In genomic region chr4:168449063-168449462, GRCh38 we compare ENCODE assay signal across 5 cellular contexts. TPM values are rescaled to one million over a fixed set of nuclear protein-coding genes. Genes with fewer than 3 reads are reported as not detected.
A peak's percentile ranks its signal among the peaks of the same experiment; 100 is the strongest.
DNase-seq lines count a peak whose midpoint lies in the region; ATAC-seq, FAIRE-seq and TF ChIP-seq lines count a peak whose summit lies in the region.
"Not testable (repeated sequence)": the region's sequence is repeated elsewhere in the genome, so short reads cannot be mapped to it uniquely, and the experiment has no call there.
"Had no signal": no experiment of that assay in that cellular context is flagged by ENCODE, and none has a peak within 500 bp of the region (broad histone marks: within the 10 kb centered on the region; RNA-seq: fewer than 3 reads in every experiment).

No MANE protein-coding gene starts in this region.

- CTCF ChIA-PET in HEK293 (lab: Yijun Ruan, JAX); K562 (lab: Yijun Ruan, JAX; ENCODE audit: low intra/inter-chr PET ratio): not testable (repeated sequence)

- not testable (repeated sequence) for TF ChIP-seq RAD21 in K562 (CRISPR knock-in tag; conservative IDR thresholded peaks at IDR 0.05 in 1 of 2, IDR thresholded peaks at IDR 0.05 in 1 of 2)

- not testable (repeated sequence) for H3K9me3 ChIP-seq in HEK293 (ENCODE audit: control insufficient read depth, insufficient read depth, low read depth, low read length); K562 (replicated peaks; ENCODE audit: control insufficient read depth, insufficient read depth, low read depth, low read length); vagina

- H3K27ac Mint-ChIP-seq in CD14-positive monocyte, result peak overlapping the region in 4 of 7 donors; percentile 20 to 72 (median 58)

- not testable (repeated sequence) for H3K36me3 ChIP-seq in HEK293 (ENCODE audit: control insufficient read depth in 2 of 2, insufficient read depth in 1 of 2, low read length in 2 of 2); K562 (ENCODE audit: control insufficient read depth, insufficient read depth, low read length); vagina

- H3K36me3 Mint-ChIP-seq in CD14-positive monocyte, result peaks cover 49 to 56% of the 10 kb centered on the region in 2 donors

- H3K79me2 ChIP-seq in K562 (ENCODE audit: control insufficient read depth, insufficient read depth, low read length), result not testable (repeated sequence)

- not testable (repeated sequence) for H3K9ac ChIP-seq in K562 (ENCODE audit: insufficient read depth in 1 of 2, low read depth in 2 of 2, low read length in 2 of 2)

- not testable (repeated sequence) for DNase-seq in CD14-positive monocyte (ENCODE audit: low spot score); K562 (ENCODE audit: extremely low read depth in 1 of 4, low spot score in 3 of 4); vagina (ENCODE audit: extremely low spot score in 2 of 2)

- not testable (repeated sequence) for H3K4me2 ChIP-seq in K562 (ENCODE audit: insufficient read depth, low read length)

- POLR2A ChIA-PET in HEK293 (lab: Yijun Ruan, JAX); K562 (lab: Yijun Ruan, JAX): not testable (repeated sequence)

- H4K20me1 ChIP-seq in K562 (replicated peaks; ENCODE audit: control insufficient read depth, insufficient read depth, low read length), result not testable (repeated sequence)

- H3K4me3 Mint-ChIP-seq in CD14-positive monocyte, result not testable (repeated sequence)

- ATAC-seq in K562, result not testable (repeated sequence)

- not testable (repeated sequence) for TF ChIP-seq EP300 in K562 (IDR thresholded peaks at IDR 0.05; ENCODE audit: low read length)

- H3K9me1 ChIP-seq in K562 (ENCODE audit: control insufficient read depth, insufficient read depth, low read length), result not testable (repeated sequence)

- H3K4me1 Mint-ChIP-seq in CD14-positive monocyte, result peaks cover 31% of the 10 kb centered on the region

- H3K4me3 ChIP-seq in HEK293 (ENCODE audit: low read depth, low read length); K562; vagina: not testable (repeated sequence)

- H3K9me3 Mint-ChIP-seq in CD14-positive monocyte, result peaks cover 0 to 11% (median 4%) of the 10 kb centered on the region in 7 donors

- H3K27ac ChIP-seq in HEK293 (ENCODE audit: extremely low read depth, low read depth, low read length); K562 (ENCODE audit: extremely low read depth, low read depth, low read length): not testable (repeated sequence)
- peak overlapping the region; percentile 48 for H3K27ac ChIP-seq in vagina

- in situ Hi-C loops in K562 (cut with MboI), result not testable (repeated sequence)

- TF ChIP-seq CTCF in CD14-positive monocyte (IDR thresholded peaks at IDR 0.05); HEK293 (tag by site-specific recombination; IDR thresholded peaks at IDR 0.05); K562 (IDR thresholded peaks at IDR 0.05 in 2 of 3, conservative IDR thresholded peaks at IDR 0.05 in 1 of 3; ENCODE audit: insufficient read depth in 2 of 3, low read depth in 1 of 3, low read length in 3 of 3); vagina (IDR thresholded peaks at IDR 0.05): not testable (repeated sequence)

- not testable (repeated sequence) for H2AFZ ChIP-seq in K562 (ENCODE audit: low read depth, low read length)

- TF ChIP-seq POLR2A in K562 (conservative IDR thresholded peaks at IDR 0.05); vagina (IDR thresholded peaks at IDR 0.05): not testable (repeated sequence)

- WGBS in K562 (ENCODE audit: insufficient coverage, low coverage, missing lambda C conversion rate), result 9% methylated on average over 1 of the region's 3 CpGs

- not testable (repeated sequence) for H3K4me1 ChIP-seq in HEK293 (ENCODE audit: control insufficient read depth, insufficient read depth, low read length); K562 (replicated peaks in 1 of 2; ENCODE audit: control insufficient read depth in 2 of 2, insufficient read depth in 2 of 2, low read length in 2 of 2); vagina

- H3K27me3 ChIP-seq in K562 (ENCODE audit: control insufficient read depth in 2 of 2, insufficient read depth in 2 of 2, low read length in 2 of 2); vagina: not testable (repeated sequence)

- H3K27me3 Mint-ChIP-seq in CD14-positive monocyte (ENCODE audit: low read depth in 3 of 3), result not testable (repeated sequence)

- intact Hi-C loops in CD14-positive monocyte (cut with micrococcal nuclease); K562 (cut with micrococcal nuclease); vagina (cut with DNase I): not testable (repeated sequence)

- not testable (repeated sequence) for FAIRE-seq in K562 (lab: Jason Lieb, UNC)

- BruUV-seq in K562 (replicated peaks; lab: Mats Ljungman, UMichigan), result not testable (repeated sequence)

TF ChIP-seq in HEK293, 187 proteins besides CTCF, POLR2A, EP300 and RAD21:
- TF ChIP-seq ZNF146 (tag by site-specific recombination; IDR thresholded peaks at IDR 0.05), result peak; percentile 91

TF ChIP-seq in K562, 482 proteins besides CTCF, POLR2A, EP300 and RAD21:
- TF ChIP-seq ZNF146 (CRISPR knock-in tag; IDR thresholded peaks at IDR 0.05; ENCODE audit: unreplicated experiment), result peak; percentile 55

RNA-seq across cellular contexts. Expression of gene DDX60L, which starts 31.2 kb away (rescaled TPM):
- polyA plus RNA-seq in CD14-positive monocyte, result 10 to 100 TPM; 32.4 to 33.2 TPM
- total RNA-seq in K562 (2011; cell fraction: chromatin; rRNA removed; ENCODE audit: low replicate concordance), result 1.5 and 3.8 TPM in 2 replicates
- 0.50 and 1.1 TPM in 2 replicates for total RNA-seq in K562 (2011; cell fraction: nucleolus; rRNA removed)
- total RNA-seq in K562 (2011; cell fraction: nucleoplasm; rRNA removed), result 1.9 and 2.1 TPM in 2 replicates
- total RNA-seq in K562 (2014; rRNA removed), result 1.2 and 2.0 TPM in 2 replicates
- 2.9 and 3.9 TPM in 2 replicates for total RNA-seq in K562 (2014; rRNA removed; fragmentation: Illumina TruSeq; extraction: Trizol)
- total RNA-seq in K562 (2015; rRNA removed; fragmentation: Illumina TruSeq; extraction: Trizol), result 2.8 and 3.3 TPM in 2 replicates
- total RNA-seq in K562 (2021), result 2.3 and 2.6 TPM in 2 replicates
- polyA plus RNA-seq in K562 (2011; rRNA removed), result 0.24 and 0.40 TPM in 2 replicates
- 0.09 and 0.22 TPM in 2 replicates for polyA plus RNA-seq in K562 (2011; cell fraction: cytosol; rRNA removed)
- 0.23 and 0.29 TPM in 2 replicates for polyA plus RNA-seq in K562 (2011; cell fraction: nucleus; rRNA removed)
- 2.3 and 7.1 TPM in 2 replicates for polyA plus RNA-seq in K562 (2012)
- 2.9 and 3.0 TPM in 2 replicates for polyA plus RNA-seq in K562 (2014; fragmentation: Illumina TruSeq; extraction: Trizol)
- 1 to 10 TPM; 1.3 to 2.5 TPM for polyA plus RNA-seq in K562 (2014; fragmentation: Nextera tagmentation; extraction: Ambion mirVana)
- 1.8 and 3.0 TPM in 2 replicates for polyA plus RNA-seq in K562 (2014; rRNA removed)
- polyA minus RNA-seq in K562 (2011; rRNA and poly(A)+ RNA removed), result 0.24 and 0.35 TPM in 2 replicates
- polyA minus RNA-seq in K562 (2011; cell fraction: cytosol; rRNA and poly(A)+ RNA removed), result not detected in 2 replicates
- polyA minus RNA-seq in K562 (2011; cell fraction: nucleus; rRNA and poly(A)+ RNA removed), result 0.11 and 0.40 TPM in 2 replicates
- 11.3 TPM for total RNA-seq in vagina

RNA-seq across cellular contexts. Expression of gene PALLD, which starts 47.8 kb away (rescaled TPM):
- 10 to 100 TPM in 1 of 2 donors, 1 to 10 TPM in 1; 9.9 to 11.8 TPM for polyA plus RNA-seq in CD14-positive monocyte
- not detected in 2 replicates for total RNA-seq in K562 (2011; cell fraction: chromatin; rRNA removed; ENCODE audit: low replicate concordance)
- total RNA-seq in K562 (2011; cell fraction: nucleolus; rRNA removed), result not detected in 2 replicates
- not detected in 2 replicates for total RNA-seq in K562 (2011; cell fraction: nucleoplasm; rRNA removed)
- 0.09 TPM in 1 of 2 replicates, not detected in the other for total RNA-seq in K562 (2014; rRNA removed)
- not detected in 2 replicates for total RNA-seq in K562 (2014; rRNA removed; fragmentation: Illumina TruSeq; extraction: Trizol)
- total RNA-seq in K562 (2015; rRNA removed; fragmentation: Illumina TruSeq; extraction: Trizol), result not detected in 2 replicates
- 0.35 and 0.89 TPM in 2 replicates for total RNA-seq in K562 (2021)
- 0.03 TPM in 1 of 2 replicates, not detected in the other for polyA plus RNA-seq in K562 (2011; rRNA removed)
- polyA plus RNA-seq in K562 (2011; cell fraction: cytosol; rRNA removed), result 0.03 TPM in 1 of 2 replicates, not detected in the other
- polyA plus RNA-seq in K562 (2011; cell fraction: nucleus; rRNA removed), result 0.31 TPM in 1 of 2 replicates, not detected in the other
- polyA plus RNA-seq in K562 (2012), result 0.12 and 0.33 TPM in 2 replicates
- polyA plus RNA-seq in K562 (2014; fragmentation: Illumina TruSeq; extraction: Trizol), result not detected in 2 replicates
- under 1 TPM; 0.01 to 0.18 TPM for polyA plus RNA-seq in K562 (2014; fragmentation: Nextera tagmentation; extraction: Ambion mirVana)
- polyA plus RNA-seq in K562 (2014; rRNA removed), result 0.01 TPM in 1 of 2 replicates, not detected in the other
- polyA minus RNA-seq in K562 (2011; rRNA and poly(A)+ RNA removed), result 0.11 TPM in 1 of 2 replicates, not detected in the other
- polyA minus RNA-seq in K562 (2011; cell fraction: cytosol; rRNA and poly(A)+ RNA removed), result 0.73 TPM in 1 of 2 replicates, not detected in the other
- polyA minus RNA-seq in K562 (2011; cell fraction: nucleus; rRNA and poly(A)+ RNA removed), result 0.27 TPM in 1 of 2 replicates, not detected in the other
- total RNA-seq in vagina, result 229 TPM
- total RNA-seq: CD8-positive, alpha-beta T cell had no signal

Comparison
In these comparisons a context has a peak if more than half of its experiments do, and no peak if none do; other contexts are left out.
1. RNA of gene PALLD, which starts 47.8 kb away (total RNA-seq): 229 TPM in vagina (single experiment); 0.09 to 0.89 TPM in K562; every median in the first group is over 100 times any median in the second.